23 cellular contexts compared by ENCODE assay signal in the genomic region with DNA sequence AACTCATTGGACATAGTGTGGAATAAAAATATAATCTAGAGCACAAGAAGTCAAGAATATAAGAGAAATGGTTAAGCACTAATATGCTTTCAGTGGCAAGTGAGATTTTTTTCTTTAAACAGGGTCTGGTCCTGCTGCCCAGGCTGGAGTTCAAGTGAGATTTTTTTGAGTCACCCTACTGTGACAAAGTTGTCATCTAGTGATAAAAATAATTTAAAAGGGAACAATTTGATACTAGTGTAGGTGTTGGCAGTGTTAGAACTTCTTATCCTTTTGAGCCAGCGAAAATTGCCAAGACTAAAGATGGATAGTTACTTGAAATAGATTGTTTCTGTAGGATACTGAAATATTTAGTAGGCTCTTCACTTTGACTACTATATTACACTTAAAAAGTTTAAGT.
"Had no signal": no experiment of that assay in that cellular context is flagged by ENCODE, and none has a peak within 500 bp of the region (broad histone marks: within the 10 kb centered on the region; RNA-seq: fewer than 3 reads in every experiment).

No MANE protein-coding gene starts in this region.

- H3K27me3 ChIP-seq: colonic mucosa, dorsolateral prefrontal cortex, esophagus squamous epithelium, foreskin keratinocyte, gastrocnemius medialis, gastroesophageal sphincter, heart right ventricle had no signal

- H3K27ac ChIP-seq: colonic mucosa, coronary artery, dorsolateral prefrontal cortex, epithelial cell of prostate, esophagus muscularis mucosa, esophagus squamous epithelium, foreskin keratinocyte, gastrocnemius medialis, gastroesophageal sphincter had no signal

- H3K4me1 ChIP-seq: colonic mucosa, esophagus muscularis mucosa, esophagus squamous epithelium, foreskin keratinocyte, gastrocnemius medialis, gastroesophageal sphincter had no signal

- ATAC-seq: effector memory CD8-positive, alpha-beta T cell; esophagus mucosa; foreskin keratinocyte; gastrocnemius medialis; gastroesophageal sphincter had no signal

- H3K36me3 ChIP-seq: colonic mucosa, esophagus muscularis mucosa, esophagus squamous epithelium, gastrocnemius medialis, gastroesophageal sphincter, heart right ventricle had no signal

- H3K4me3 ChIP-seq: colonic mucosa, coronary artery, dorsolateral prefrontal cortex, esophagus muscularis mucosa, esophagus squamous epithelium, gastrocnemius medialis, gastroesophageal sphincter, heart right ventricle had no signal

- DNase-seq: colonic mucosa; cortex of kidney; dermis blood vessel endothelial cell; dorsolateral prefrontal cortex; effector CD4-positive, alpha-beta T cell; effector CD8-positive, alpha-beta T cell; effector memory CD4-positive, alpha-beta T cell; effector memory CD8-positive, alpha-beta T cell; endodermal cell; erythroblast; esophagus squamous epithelium; foreskin fibroblast; foreskin keratinocyte; foreskin melanocyte; gastrocnemius medialis; glutamatergic neuron; head of caudate nucleus; heart right ventricle had no signal

- H3K9me3 ChIP-seq: colonic mucosa, esophagus muscularis mucosa, esophagus squamous epithelium, gastrocnemius medialis, gastroesophageal sphincter, heart right ventricle had no signal
